In genomic region chr14:104792945-104793702, GRCh38 we compare ENCODE assay signal across 9 cellular contexts. TPM values are rescaled to one million over a fixed set of nuclear protein-coding genes. Genes with fewer than 3 reads are reported as not detected.
DNase-seq lines count a peak whose midpoint lies in the region; ATAC-seq and TF ChIP-seq lines count a peak whose summit lies in the region.
"Had no signal": no experiment of that assay in that cellular context is flagged by ENCODE, and none has a peak within 500 bp of the region (broad histone marks: within the 10 kb centered on the region; RNA-seq: fewer than 3 reads in every experiment).

No MANE protein-coding gene starts in this region.

- H3K4me3 Mint-ChIP-seq in stimulated activated effector memory CD8-positive, alpha-beta T cell treated with anti-CD3 and anti-CD28 coated beads, Interleukin-12 subunit alpha, Interleukin-12 subunit beta, amount 100 ng/mL, for 72 hours, result peak overlapping the region; percentile 83

- intact Hi-C loops in sciatic nerve (cut with DNase I) (no loop called here), left cardiac atrium (cut with DNase I) (no loop called here)

- DNase-seq in NCI-H82 (lab: John Stamatoyannopoulos, UW), result peak; percentile 55
- DNase-seq in NCI-H82 treated with DMSO at 0.1 percent for 48 hours (lab: John Stamatoyannopoulos, UW; ENCODE audit: unreplicated experiment), result no peak
- DNase-seq in foreskin keratinocyte, result no peak
- DNase-seq in stimulated activated effector memory CD8-positive, alpha-beta T cell treated with anti-CD3 and anti-CD28 coated beads, Interleukin-12 subunit alpha, Interleukin-12 subunit beta, amount 100 ng/mL, for 72 hours (ENCODE audit: low spot score in 2 of 2), result no peak
- DNase-seq in sciatic nerve (ENCODE audit: low spot score), result no peak
- no peak for DNase-seq in T-helper 9 cell
- DNase-seq in left cardiac atrium, result no peak
- DNase-seq: NCI-H748 treated with DMSO at 0.1 percent for 48 hours had no signal

- no peaks in the 10 kb centered on the region for H3K4me1 ChIP-seq in foreskin keratinocyte

- TF ChIP-seq CTCF in VCaP (conservative IDR thresholded peaks at IDR 0.05) (no peak), foreskin keratinocyte (conservative IDR thresholded peaks at IDR 0.05) (peak; percentile 12)

- ATAC-seq in foreskin keratinocyte (no peak), sciatic nerve (no peak), left cardiac atrium (no peak)
- ATAC-seq in stimulated activated effector memory CD8-positive, alpha-beta T cell treated with anti-CD3 and anti-CD28 coated beads, Interleukin-12 subunit alpha, Interleukin-12 subunit beta, amount 100 ng/mL, for 72 hours, result no peak

- H3K36me3 Mint-ChIP-seq in stimulated activated effector memory CD8-positive, alpha-beta T cell treated with anti-CD3 and anti-CD28 coated beads, Interleukin-12 subunit alpha, Interleukin-12 subunit beta, amount 100 ng/mL, for 72 hours, result peaks cover 35% of the 10 kb centered on the region

- H3K27ac Mint-ChIP-seq in stimulated activated effector memory CD8-positive, alpha-beta T cell treated with anti-CD3 and anti-CD28 coated beads, Interleukin-12 subunit alpha, Interleukin-12 subunit beta, amount 100 ng/mL, for 72 hours, result peak overlapping the region; percentile 85

- H3K27ac ChIP-seq in VCaP (peak overlapping the region; percentile 89), foreskin keratinocyte (no peak overlapping the region)

- no peaks in the 10 kb centered on the region for H3K9me3 Mint-ChIP-seq in stimulated activated effector memory CD8-positive, alpha-beta T cell treated with anti-CD3 and anti-CD28 coated beads, Interleukin-12 subunit alpha, Interleukin-12 subunit beta, amount 100 ng/mL, for 72 hours

- peaks cover 13% of the 10 kb centered on the region for H3K27me3 ChIP-seq in foreskin keratinocyte

- H3K4me1 Mint-ChIP-seq in stimulated activated effector memory CD8-positive, alpha-beta T cell treated with anti-CD3 and anti-CD28 coated beads, Interleukin-12 subunit alpha, Interleukin-12 subunit beta, amount 100 ng/mL, for 72 hours, result peaks cover 44% of the 10 kb centered on the region

RNA-seq across cellular contexts. Expression of gene AKT1, which starts 2.4 kb away (rescaled TPM):
- total RNA-seq in foreskin keratinocyte (147 and 156 TPM in 2 replicates), sciatic nerve (90.4 TPM), left cardiac atrium (100 to 1,000 TPM; 113 to 127 TPM)
- 113 and 123 TPM in 2 replicates for polyA plus RNA-seq in foreskin keratinocyte

RNA-seq across cellular contexts. Expression of gene ZBTB42, which starts 7.8 kb away (rescaled TPM):
- 2.3 TPM in 2 replicates for total RNA-seq in foreskin keratinocyte
- polyA plus RNA-seq in foreskin keratinocyte, result 1.8 and 1.9 TPM in 2 replicates
- 3.6 TPM for total RNA-seq in sciatic nerve
- 1 to 10 TPM; 5.2 to 8.1 TPM for total RNA-seq in left cardiac atrium

RNA-seq across cellular contexts. Expression of gene SIVA1, which starts 40.2 kb away (rescaled TPM):
- total RNA-seq in foreskin keratinocyte (110 and 114 TPM in 2 replicates), sciatic nerve (56.6 TPM), left cardiac atrium (10 to 100 TPM; 67.6 to 68.7 TPM)
- polyA plus RNA-seq in foreskin keratinocyte, result 182 and 190 TPM in 2 replicates
